ENCODE assay signal across 21 cellular contexts in genomic region chr4:140198942-140199341, GRCh38.
"Had no signal": no experiment of that assay in that cellular context is flagged by ENCODE, and none has a peak within 500 bp of the region (broad histone marks: within the 10 kb centered on the region; RNA-seq: fewer than 3 reads in every experiment).

No MANE protein-coding gene starts in this region.

- FAIRE-seq: frontal cortex, kidney had no signal

- H3K36me3 ChIP-seq: colonic mucosa, left lung, ovary, sigmoid colon, stomach, tibial artery had no signal

- H3K9me3 ChIP-seq: colonic mucosa, ovary, psoas muscle, sigmoid colon, stomach, tibial artery had no signal

- DNase-seq: colonic mucosa; dermis blood vessel endothelial cell; effector memory CD4-positive, alpha-beta T cell; kidney; left cardiac atrium; left lung; mesendoderm; naive thymus-derived CD8-positive, alpha-beta T cell; nephron progenitor cell; occipital lobe; ovary; posterior cingulate gyrus; psoas muscle; right cardiac atrium; sigmoid colon; stimulated activated CD4-positive, alpha-beta T cell treated with anti-CD3 and anti-CD28 coated beads, Interleukin-2, amount 100 ng/mL, for 24 hours; stimulated activated CD4-positive, alpha-beta T cell treated with anti-CD3 and anti-CD28 coated beads, Interleukin-4, amount 100 ng/mL, for 24 hours; stimulated activated naive CD4-positive, alpha-beta T cell treated with Interleukin-2 at 50 U/mL for 16 hours; stomach; tibial artery had no signal

- H3K4me3 ChIP-seq: colonic mucosa, left lung, ovary, psoas muscle, sigmoid colon, stomach, tibial artery had no signal

- H3K27me3 ChIP-seq: colonic mucosa, left lung, ovary, sigmoid colon, stomach, tibial artery had no signal

- H3K27ac ChIP-seq: colonic mucosa, left lung, ovary, psoas muscle, sigmoid colon, stomach, tibial artery had no signal

- H3K4me1 ChIP-seq: colonic mucosa, left lung, psoas muscle, sigmoid colon, stomach, tibial artery had no signal
